Comparison of ENCODE assay signal across 8 cellular contexts in genomic region chr6:2053691-2054090, GRCh38.
"Had no signal": no experiment of that assay in that cellular context is flagged by ENCODE, and none has a peak within 500 bp of the region (broad histone marks: within the 10 kb centered on the region; RNA-seq: fewer than 3 reads in every experiment).

No MANE protein-coding gene starts in this region.

- H3K9me3 Mint-ChIP-seq: GM23338, H9, IgD-negative memory B cell had no signal

- ATAC-seq: GM23338 had no signal

- H3K4me3 ChIP-seq: GM23338 had no signal

- H3K4me3 Mint-ChIP-seq: GM23338, H9, IgD-negative memory B cell had no signal

- H3K4me1 Mint-ChIP-seq: GM23338, H9 had no signal

- H3K27ac Mint-ChIP-seq: GM23338, H9, IgD-negative memory B cell had no signal

- H2AFZ ChIP-seq: GM23338 had no signal

- H3K27ac ChIP-seq: KMS-11 had no signal

- H3K4me2 ChIP-seq: GM23338, KMS-11 had no signal

- FAIRE-seq: H1, HTR-8/SVneo had no signal

- H3K27me3 Mint-ChIP-seq: IgD-negative memory B cell had no signal

- H3K9ac ChIP-seq: KMS-11 had no signal

- DNase-seq: H9, HCEC 1CT, KBM-7 had no signal
